Comparison of ENCODE assay signal across 22 cellular contexts in genomic region chr2:59276917-59277316, GRCh38.
"Had no signal": no experiment of that assay in that cellular context is flagged by ENCODE, and none has a peak within 500 bp of the region (broad histone marks: within the 10 kb centered on the region; RNA-seq: fewer than 3 reads in every experiment).

No MANE protein-coding gene starts in this region.

- H3K4me1 ChIP-seq: esophagus muscularis mucosa, lower lobe of right lung, right atrium auricular region, stomach, testis had no signal

- H3K9me3 Mint-ChIP-seq: activated CD4-positive, alpha-beta T cell treated with anti-CD3 and anti-CD28 coated beads, Interleukin-2, amount 10 ng/mL, durations not matched to agents 24 days and 14 days; activated CD8-positive, alpha-beta T cell treated with anti-CD3 and anti-CD28 coated beads for 36 hours; activated naive CD8-positive, alpha-beta T cell treated with anti-CD3 and anti-CD28 coated beads, Interleukin-2, amount 10 ng/mL, durations not matched to agents 7 days and 5 days; activated T-helper 2 cell treated with anti-CD3 and anti-CD28 coated beads, Interferon-gamma antibody, Interleukin-2, Interleukin-4, amounts not matched to agents 10 μg/mL and 5 μg/mL and 100 μg/mL, durations not matched to agents 14 hours and 24 hours and 36 hours; dendritic cell treated with granulocyte-macrophage colony-stimulating factor and Interleukin-4, amounts not matched to agents 40 ng/mL and 50 ng/mL, for 4 days had no signal

- H3K27ac ChIP-seq: cardiac muscle cell, esophagus muscularis mucosa, lower lobe of right lung, right atrium auricular region, skin epidermis, stomach, testis had no signal

- ATAC-seq: activated CD8-positive, alpha-beta T cell treated with anti-CD3 and anti-CD28 coated beads for 36 hours; lower lobe of right lung; natural killer cell had no signal

- DNase-seq: activated CD4-positive, alpha-beta T cell treated with anti-CD3 and anti-CD28 coated beads, Interleukin-2, amount 10 ng/mL, durations not matched to agents 24 days and 14 days; activated CD8-positive, alpha-beta T cell treated with anti-CD3 and anti-CD28 coated beads for 36 hours; activated naive CD4-positive, alpha-beta T cell treated with Interleukin-2 at 50 U/mL for 16 hours; activated naive CD8-positive, alpha-beta T cell treated with anti-CD3 and anti-CD28 coated beads, Interleukin-2, amount 10 ng/mL, durations not matched to agents 7 days and 5 days; activated T-cell treated with anti-CD3 and anti-CD28 coated beads, Interleukin-2, amount 50 U/mL, for 1 hour; amygdala; effector CD8-positive, alpha-beta T cell; immature natural killer cell; lower lobe of right lung; natural killer cell; nucleus accumbens; stimulated activated CD4-positive, alpha-beta T cell treated with anti-CD3 and anti-CD28 coated beads, Interleukin-2, amount 100 ng/mL, for 48 hours; stomach; T-helper 9 cell; testis had no signal

- H3K27me3 ChIP-seq: cardiac muscle cell, esophagus muscularis mucosa, right atrium auricular region, stomach, testis had no signal

- H3K36me3 ChIP-seq: cardiac muscle cell, esophagus muscularis mucosa, lower lobe of right lung, right atrium auricular region, stomach had no signal

- H3K9me3 ChIP-seq: esophagus muscularis mucosa, lower lobe of right lung, right atrium auricular region, stomach, testis had no signal

- H3K4me3 ChIP-seq: cardiac muscle cell, esophagus muscularis mucosa, lower lobe of right lung, right atrium auricular region, skin epidermis, stomach, testis had no signal

- H3K27ac Mint-ChIP-seq: activated CD4-positive, alpha-beta T cell treated with anti-CD3 and anti-CD28 coated beads, Interleukin-2, amount 10 ng/mL, durations not matched to agents 24 days and 14 days; activated CD8-positive, alpha-beta T cell treated with anti-CD3 and anti-CD28 coated beads for 36 hours; activated naive CD8-positive, alpha-beta T cell treated with anti-CD3 and anti-CD28 coated beads, Interleukin-2, amount 10 ng/mL, durations not matched to agents 7 days and 5 days; activated T-helper 2 cell treated with anti-CD3 and anti-CD28 coated beads, Interferon-gamma antibody, Interleukin-2, Interleukin-4, amounts not matched to agents 10 μg/mL and 5 μg/mL and 100 μg/mL, durations not matched to agents 14 hours and 24 hours and 36 hours; dendritic cell treated with granulocyte-macrophage colony-stimulating factor and Interleukin-4, amounts not matched to agents 40 ng/mL and 50 ng/mL, for 4 days; immature natural killer cell; natural killer cell; type B pancreatic cell had no signal

- H3K27me3 Mint-ChIP-seq: activated CD4-positive, alpha-beta T cell treated with anti-CD3 and anti-CD28 coated beads, Interleukin-2, amount 10 ng/mL, durations not matched to agents 24 days and 14 days; activated naive CD8-positive, alpha-beta T cell treated with anti-CD3 and anti-CD28 coated beads, Interleukin-2, amount 10 ng/mL, durations not matched to agents 7 days and 5 days; dendritic cell treated with granulocyte-macrophage colony-stimulating factor and Interleukin-4, amounts not matched to agents 40 ng/mL and 50 ng/mL, for 4 days had no signal

- H3K4me3 Mint-ChIP-seq: activated CD4-positive, alpha-beta T cell treated with anti-CD3 and anti-CD28 coated beads, Interleukin-2, amount 10 ng/mL, durations not matched to agents 24 days and 14 days; activated CD8-positive, alpha-beta T cell treated with anti-CD3 and anti-CD28 coated beads for 36 hours; activated naive CD8-positive, alpha-beta T cell treated with anti-CD3 and anti-CD28 coated beads, Interleukin-2, amount 10 ng/mL, durations not matched to agents 7 days and 5 days; dendritic cell treated with granulocyte-macrophage colony-stimulating factor and Interleukin-4, amounts not matched to agents 40 ng/mL and 50 ng/mL, for 4 days; immature natural killer cell; natural killer cell; type B pancreatic cell had no signal

- H3K36me3 Mint-ChIP-seq: activated naive CD8-positive, alpha-beta T cell treated with anti-CD3 and anti-CD28 coated beads, Interleukin-2, amount 10 ng/mL, durations not matched to agents 7 days and 5 days; immature natural killer cell; natural killer cell; type B pancreatic cell had no signal

- H3K4me1 Mint-ChIP-seq: activated CD4-positive, alpha-beta T cell treated with anti-CD3 and anti-CD28 coated beads, Interleukin-2, amount 10 ng/mL, durations not matched to agents 24 days and 14 days; activated naive CD8-positive, alpha-beta T cell treated with anti-CD3 and anti-CD28 coated beads, Interleukin-2, amount 10 ng/mL, durations not matched to agents 7 days and 5 days; immature natural killer cell; natural killer cell had no signal
